13 cellular contexts compared by ENCODE assay signal in the genomic region with DNA sequence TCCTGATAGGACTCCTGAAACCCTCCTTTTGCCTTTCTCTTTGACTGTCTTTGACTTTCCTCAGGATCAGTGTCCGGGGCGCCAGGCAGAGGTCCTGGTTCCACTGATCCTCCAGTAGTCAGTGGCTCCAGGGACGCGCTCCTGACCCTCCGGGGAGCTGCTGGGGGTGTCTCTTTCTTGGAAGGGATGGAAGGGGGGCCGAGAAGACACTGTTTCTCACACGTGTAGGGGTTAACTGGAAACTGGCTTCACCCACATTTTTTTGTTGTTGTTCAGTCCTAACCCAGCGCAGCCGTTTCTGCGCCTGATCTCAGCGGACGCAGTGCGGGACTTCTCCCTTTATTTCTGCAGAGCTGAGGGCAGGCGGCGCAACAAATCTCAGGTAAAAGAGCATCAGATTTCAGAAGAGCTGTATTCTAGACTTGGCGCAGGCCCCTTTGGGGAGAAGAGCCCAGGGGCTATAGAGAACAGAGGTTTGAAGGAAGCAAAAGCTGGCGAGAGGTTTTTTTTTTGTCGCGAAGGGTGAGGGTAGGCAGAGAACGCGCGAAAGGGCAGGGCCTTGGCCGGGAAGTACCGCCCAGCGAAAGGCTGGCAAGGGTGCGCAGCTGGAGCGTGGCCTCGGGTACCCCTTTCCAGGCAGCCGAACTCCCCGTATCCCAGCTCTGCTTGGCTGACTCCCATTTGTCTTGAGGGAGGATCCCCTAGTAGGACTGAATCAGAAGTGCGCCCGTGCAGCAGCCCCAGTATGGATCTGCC. TPM values are rescaled to one million over a fixed set of nuclear protein-coding genes. Genes with fewer than 3 reads are reported as not detected.
A peak's percentile ranks its signal among the peaks of the same experiment; 100 is the strongest.
DNase-seq lines count a peak whose midpoint lies in the region; ATAC-seq, FAIRE-seq and TF ChIP-seq lines count a peak whose summit lies in the region.
"Had no signal": no experiment of that assay in that cellular context is flagged by ENCODE, and none has a peak within 500 bp of the region (broad histone marks: within the 10 kb centered on the region; RNA-seq: fewer than 3 reads in every experiment).

No MANE protein-coding gene starts in this region.

- in situ Hi-C loops in GM13976 (cut with MboI; ENCODE audit: low sequenced_read_pairs, unreplicated experiment): no loop called here

- H2AFZ ChIP-seq in astrocyte (ENCODE audit: low read depth, low read length): no peak overlapping the region

- H3K27ac Mint-ChIP-seq in astrocyte (ENCODE audit: unreplicated experiment) (peak overlapping the region; percentile 62), naive B cell (peak overlapping the region in 3 of 6 donors; percentile 33 to 64 (median 34))
- H3K27ac Mint-ChIP-seq: activated naive CD4-positive, alpha-beta T cell treated with anti-CD3 and anti-CD28 coated beads, Interleukin-2, amount 50 U/mL, for 72 hours had no signal

- H3K9me3 Mint-ChIP-seq in astrocyte (ENCODE audit: unreplicated experiment) (peaks cover 18% of the 10 kb centered on the region), naive B cell (peaks cover 0 to 6% (median 2%) of the 10 kb centered on the region in 7 donors)
- H3K9me3 Mint-ChIP-seq: activated naive CD4-positive, alpha-beta T cell treated with anti-CD3 and anti-CD28 coated beads, Interleukin-2, amount 50 U/mL, for 72 hours had no signal

- H3K4me1 Mint-ChIP-seq in astrocyte (ENCODE audit: low read depth, unreplicated experiment): peaks cover 21% of the 10 kb centered on the region
- peaks cover 68 to 84% (median 81%) of the 10 kb centered on the region in 3 donors for H3K4me1 Mint-ChIP-seq in naive B cell

- peaks cover 6% of the 10 kb centered on the region for H4K20me1 ChIP-seq in astrocyte (ENCODE audit: insufficient read depth, low read length)

- peaks cover 90% of the 10 kb centered on the region for H3K27me3 Mint-ChIP-seq in astrocyte (ENCODE audit: low read depth, unreplicated experiment)
- peaks cover 95 to 100% (median 100%) of the 10 kb centered on the region in 3 donors for H3K27me3 Mint-ChIP-seq in naive B cell

- DNase-seq in BE2C: no peak
- peak; percentile 23 for DNase-seq in GM13976 (ENCODE audit: low spot score)
- no peak for DNase-seq in astrocyte (ENCODE audit: low read depth)
- no peak for DNase-seq in naive B cell
- DNase-seq in mucosa of descending colon: no peak
- DNase-seq in colonic mucosa: no peak
- DNase-seq: DND-41; NCI-H226; stimulated activated CD4-positive, alpha-beta T cell treated with anti-CD3 and anti-CD28 coated beads, Interleukin-2, amount 100 ng/mL, for 48 hours had no signal

- H3K4me2 ChIP-seq in astrocyte (ENCODE audit: low read length): peak overlapping the region; percentile 71

- H3K27ac ChIP-seq in astrocyte (ENCODE audit: low read depth, low read length): no peak overlapping the region
- H3K27ac ChIP-seq in colonic mucosa: no peak overlapping the region

- H3K4me1 ChIP-seq in BE2C (no peaks in the 10 kb centered on the region; the same call in 1 of the 2 replicates), astrocyte (ENCODE audit: insufficient read depth, low read length) (peaks cover 9% of the 10 kb centered on the region), mucosa of descending colon (ENCODE audit: low read depth) (peaks cover 40% of the 10 kb centered on the region), colonic mucosa (peaks cover 21% of the 10 kb centered on the region)

- no peak for FAIRE-seq in astrocyte (lab: Jason Lieb, UNC)

- H3K4me3 ChIP-seq in BE2C (ENCODE audit: low read depth, low read length) (peak overlapping the region; percentile 67), astrocyte (ENCODE audit: insufficient read depth, low read depth, low read length) (no peak overlapping the region), mucosa of descending colon (no peak overlapping the region), colonic mucosa (no peak overlapping the region)

- H3K9ac ChIP-seq in astrocyte (ENCODE audit: low read length) (no peak overlapping the region), colonic mucosa (ENCODE audit: low read depth in 2 of 2, low read length in 2 of 2) (no peak overlapping the region)

- no peak for ATAC-seq in naive B cell (ENCODE audit: low read depth in 2 of 2)
- no peak for ATAC-seq in HG02588 (IDR thresholded peaks at IDR 0.05; ENCODE audit: unreplicated experiment)
- no peak for ATAC-seq in mucosa of descending colon
- ATAC-seq in HG03378 (IDR thresholded peaks at IDR 0.05; ENCODE audit: unreplicated experiment): no peak

- H3K27me3 ChIP-seq in BE2C: peaks cover 47% of the 10 kb centered on the region
- peaks cover 100% of the 10 kb centered on the region for H3K27me3 ChIP-seq in astrocyte (ENCODE audit: insufficient read depth, low read length)
- H3K27me3 ChIP-seq in colonic mucosa: peaks cover 100% of the 10 kb centered on the region

- H3K36me3 Mint-ChIP-seq in astrocyte (ENCODE audit: low read depth, unreplicated experiment) (peaks cover 7% of the 10 kb centered on the region), naive B cell (peaks cover 0 to 8% of the 10 kb centered on the region in 2 donors)

- TF ChIP-seq CTCF in BE2C (IDR thresholded peaks at IDR 0.05; ENCODE audit: low read depth, low read length) (no peak), GM13976 (IDR thresholded peaks at IDR 0.05; ENCODE audit: borderline replicate concordance, control extremely low read depth, extremely low read depth, insufficient read depth, missing control alignments) (no peak), astrocyte (IDR thresholded peaks at IDR 0.05; ENCODE audit: insufficient read depth, low read depth, low read length) (no peak), mucosa of descending colon (IDR thresholded peaks at IDR 0.05) (no peak), colonic mucosa (IDR thresholded peaks at IDR 0.05) (no peak)

- H3K36me3 ChIP-seq in BE2C (no peaks in the 10 kb centered on the region), astrocyte (ENCODE audit: insufficient read depth, low read length) (no peaks in the 10 kb centered on the region), mucosa of descending colon (ENCODE audit: low read depth) (no peaks in the 10 kb centered on the region), colonic mucosa (no peaks in the 10 kb centered on the region)

- no peaks in the 10 kb centered on the region for H3K79me2 ChIP-seq in astrocyte (ENCODE audit: insufficient read depth, low read length)

- intact Hi-C loops in mucosa of descending colon (cut with DNase I, micrococcal nuclease): no loop called here
- intact Hi-C loops in colonic mucosa (cut with DNase I): no loop called here

- no peaks in the 10 kb centered on the region for H3K9me3 ChIP-seq in BE2C
- no peaks in the 10 kb centered on the region for H3K9me3 ChIP-seq in astrocyte (ENCODE audit: insufficient read depth, low read depth, low read length)
- no peaks in the 10 kb centered on the region for H3K9me3 ChIP-seq in mucosa of descending colon
- no peaks in the 10 kb centered on the region for H3K9me3 ChIP-seq in colonic mucosa

- H3K4me3 Mint-ChIP-seq in astrocyte (ENCODE audit: unreplicated experiment) (no peak overlapping the region), naive B cell (peak overlapping the region; percentile 63 to 93 (median 86))

RNA-seq across cellular contexts. Expression of a gene that starts 4.3 kb away (rescaled TPM):
- 2.6 TPM for polyA plus RNA-seq in BE2C (2012; ENCODE audit: insufficient read depth, insufficient read length, low read depth)
- not detected in 2 replicates for total RNA-seq in astrocyte
- not detected for polyA plus RNA-seq in naive B cell (ENCODE audit: low read depth in 6 of 6)
- under 1 TPM in 1 of 3 donors, not detected in 2; 0.19 TPM for total RNA-seq in mucosa of descending colon
- total RNA-seq in colonic mucosa: under 1 TPM in 1 of 2 donors, not detected in 1; 0.10 TPM
- total RNA-seq: activated naive CD4-positive, alpha-beta T cell treated with anti-CD3 and anti-CD28 coated beads, Interleukin-2, amount 50 U/mL, for 72 hours had no signal
- polyA plus RNA-seq: urinary bladder had no signal

RNA-seq across cellular contexts. Expression of a gene that starts 10.5 kb away (rescaled TPM):
- 5.1 TPM for polyA plus RNA-seq in BE2C (2012; ENCODE audit: insufficient read depth, insufficient read length, low read depth)
- total RNA-seq in astrocyte: 6.8 and 7.9 TPM in 2 replicates
- not detected for polyA plus RNA-seq in naive B cell (ENCODE audit: low read depth in 6 of 6)
- 1 to 10 TPM; 1.1 to 6.8 (median 4.1) TPM for total RNA-seq in mucosa of descending colon
- 1 to 10 TPM; 2.7 to 5.4 TPM for total RNA-seq in colonic mucosa
